ENCODE assay signal across 24 cellular contexts in genomic region chrX:78168065-78168464, GRCh38. TPM values are rescaled to one million over a fixed set of nuclear protein-coding genes. Genes with fewer than 3 reads are reported as not detected.
DNase-seq lines count a peak whose midpoint lies in the region; ATAC-seq, FAIRE-seq and TF ChIP-seq lines count a peak whose summit lies in the region.
"Had no signal": no experiment of that assay in that cellular context is flagged by ENCODE, and none has a peak within 500 bp of the region (broad histone marks: within the 10 kb centered on the region; RNA-seq: fewer than 3 reads in every experiment).

No MANE protein-coding gene starts in this region.

- H2AFZ ChIP-seq in mammary epithelial cell (ENCODE audit: low read depth, low read length), result no peak overlapping the region

- CTCF ChIA-PET in mammary epithelial cell (lab: Charles Lee; ENCODE audit: low non-redundant PET), result no interaction called here

- intact Hi-C loops in mammary epithelial cell (cut with micrococcal nuclease), result no loop called here

- dilution Hi-C loops in mammary epithelial cell (cut with HindIII; ENCODE audit: low sequenced_read_pairs), result no loop called here

- H3K27me3 Mint-ChIP-seq in activated T-cell treated with anti-CD3 and anti-CD28 coated beads, Interleukin-2, amount 50 U/mL, for 72 hours (ENCODE audit: low read depth), result peaks cover under 1% of the 10 kb centered on the region
- H3K27me3 Mint-ChIP-seq in naive thymus-derived CD8-positive, alpha-beta T cell, result no peaks in the 10 kb centered on the region
- H3K27me3 Mint-ChIP-seq: memory B cell had no signal

- BruUV-seq in mammary epithelial cell (replicated peaks; lab: Mats Ljungman, UMichigan), result no TSS peak

- no peak overlapping the region for H3K4me2 ChIP-seq in mammary epithelial cell (ENCODE audit: insufficient read depth, low read depth, low read length)

- POLR2A ChIA-PET in naive thymus-derived CD8-positive, alpha-beta T cell (lab: Charles Lee), result no interaction called here

- H3K4me1 Mint-ChIP-seq in activated T-cell treated with anti-CD3 and anti-CD28 coated beads, Interleukin-2, amount 50 U/mL, for 72 hours (ENCODE audit: low read depth), result peaks cover 8% of the 10 kb centered on the region
- peaks cover 0 to 8% (median under 1%) of the 10 kb centered on the region in 4 donors for H3K4me1 Mint-ChIP-seq in naive thymus-derived CD8-positive, alpha-beta T cell
- H3K4me1 Mint-ChIP-seq: memory B cell had no signal

- H3K27ac Mint-ChIP-seq in activated T-cell treated with anti-CD3 and anti-CD28 coated beads, Interleukin-2, amount 50 U/mL, for 72 hours, result no peak overlapping the region
- H3K27ac Mint-ChIP-seq in naive thymus-derived CD8-positive, alpha-beta T cell, result peak overlapping the region in 4 of 10 donors; percentile 15 to 68 (median 41)
- H3K27ac Mint-ChIP-seq: memory B cell had no signal

- H3K27me3 ChIP-seq in mammary epithelial cell (ENCODE audit: insufficient read depth, low read length), result no peaks in the 10 kb centered on the region
- H3K27me3 ChIP-seq: cardiac muscle cell, sigmoid colon, SJSA1 had no signal

- no peaks in the 10 kb centered on the region for H3K36me3 Mint-ChIP-seq in activated T-cell treated with anti-CD3 and anti-CD28 coated beads, Interleukin-2, amount 50 U/mL, for 72 hours (ENCODE audit: insufficient read depth in 2 of 2)
- no peaks in the 10 kb centered on the region for H3K36me3 Mint-ChIP-seq in naive thymus-derived CD8-positive, alpha-beta T cell
- H3K36me3 Mint-ChIP-seq: memory B cell had no signal

- H3K9me3 ChIP-seq in mammary epithelial cell (replicated peaks; ENCODE audit: insufficient read depth, low read length), result no peaks in the 10 kb centered on the region
- H3K9me3 ChIP-seq: heart left ventricle, sigmoid colon, SJSA1, tibial nerve had no signal

- no peak overlapping the region for H3K4me3 Mint-ChIP-seq in activated T-cell treated with anti-CD3 and anti-CD28 coated beads, Interleukin-2, amount 50 U/mL, for 72 hours
- H3K4me3 Mint-ChIP-seq in naive thymus-derived CD8-positive, alpha-beta T cell, result no peak overlapping the region
- H3K4me3 Mint-ChIP-seq: memory B cell had no signal

- peak; percentile 67 to 72 for ATAC-seq in activated T-cell treated with anti-CD3 and anti-CD28 coated beads, Interleukin-2, amount 50 U/mL, for 72 hours (replicated peaks in 1 of 2)
- no peak for ATAC-seq in naive thymus-derived CD8-positive, alpha-beta T cell
- ATAC-seq: heart left ventricle, left colon had no signal

- no peak overlapping the region for H3K9ac ChIP-seq in mammary epithelial cell (ENCODE audit: insufficient read depth, low read length)

- no peak overlapping the region for H3K4me3 ChIP-seq in mammary epithelial cell (replicated peaks in 1 of 3; ENCODE audit: insufficient read depth in 1 of 3, low read depth in 2 of 3, low read length in 3 of 3)
- H3K4me3 ChIP-seq: cardiac muscle cell, heart left ventricle, sigmoid colon, SJSA1, tibial nerve had no signal

- in situ Hi-C loops in mammary epithelial cell (cut with MboI; ENCODE audit: low sequenced_read_pairs in 2 of 2), result no loop called here

- no peaks in the 10 kb centered on the region for H3K4me1 ChIP-seq in mammary epithelial cell (ENCODE audit: insufficient read depth, low read length)
- H3K4me1 ChIP-seq: heart left ventricle, sigmoid colon, SJSA1, tibial nerve had no signal

- TF ChIP-seq CTCF in mammary epithelial cell (conservative IDR thresholded peaks at IDR 0.05 in 1 of 2, IDR thresholded peaks at IDR 0.05 in 1 of 2; ENCODE audit: extremely low read depth in 1 of 2, insufficient read depth in 1 of 2, low read depth in 1 of 2, low read length in 2 of 2), result no peak

- no peaks in the 10 kb centered on the region for H4K20me1 ChIP-seq in mammary epithelial cell (ENCODE audit: insufficient read depth, low read length)

- no peaks in the 10 kb centered on the region for H3K9me3 Mint-ChIP-seq in activated T-cell treated with anti-CD3 and anti-CD28 coated beads, Interleukin-2, amount 50 U/mL, for 72 hours
- no peaks in the 10 kb centered on the region for H3K9me3 Mint-ChIP-seq in naive thymus-derived CD8-positive, alpha-beta T cell
- H3K9me3 Mint-ChIP-seq: memory B cell had no signal

- no peak for FAIRE-seq in frontal cortex (lab: Jason Lieb, UNC)
- FAIRE-seq: endometrium had no signal

- no peak overlapping the region for H3K27ac ChIP-seq in mammary epithelial cell (ENCODE audit: insufficient read depth, low read depth, low read length)
- H3K27ac ChIP-seq: C4-2B, cardiac muscle cell, heart left ventricle, HL-60, sigmoid colon, SJSA1, tibial nerve had no signal

- DNase-seq in activated T-cell treated with anti-CD3 and anti-CD28 coated beads, Interleukin-2, amount 50 U/mL, for 72 hours, result no peak
- DNase-seq in activated T-cell treated with anti-CD3 and anti-CD28 coated beads for 4 hours (no peak), LHCN-M2 (ENCODE audit: low read depth) (peak; percentile 0), mammary epithelial cell (peak; percentile 16), kidney tubule cell (ENCODE audit: low spot score) (peak; percentile 7), frontal cortex (ENCODE audit: low spot score in 2 of 2) (no peak)
- DNase-seq in naive thymus-derived CD8-positive, alpha-beta T cell, result no peak
- DNase-seq in NK-92 treated with Interleukin-12 subunit alpha and Interleukin-12 subunit beta, amount 100 ng/mL, for 24 hours (lab: John Stamatoyannopoulos, UW), result no peak
- DNase-seq: activated CD4-positive, alpha-beta T cell treated with anti-CD3 and anti-CD28 coated beads for 48 hours; activated CD8-positive, alpha-beta memory T cell treated with anti-CD3 and anti-CD28 coated beads, Interleukin-2, amount 50 U/mL, for 48 hours; activated gamma-delta T cell; heart left ventricle; IMR-90; left colon; NCI-H1436; NCI-H524; sigmoid colon had no signal

- H3K79me2 ChIP-seq in mammary epithelial cell (ENCODE audit: insufficient read depth, low read length), result no peaks in the 10 kb centered on the region

- no peaks in the 10 kb centered on the region for H3K36me3 ChIP-seq in mammary epithelial cell (ENCODE audit: insufficient read depth, low read length)
- H3K36me3 ChIP-seq: cardiac muscle cell, heart left ventricle, sigmoid colon, SJSA1, tibial nerve had no signal

RNA-seq across cellular contexts. Expression of gene TAF9B, which starts 28.6 kb away (rescaled TPM):
- total RNA-seq in activated T-cell treated with anti-CD3 and anti-CD28 coated beads, Interleukin-2, amount 50 U/mL, for 72 hours, result 10 to 100 TPM; 19.9 to 30.6 TPM
- total RNA-seq in LHCN-M2 (2014; rRNA removed) (27.6 and 40.6 TPM in 2 replicates), mammary epithelial cell (10 to 100 TPM in 1 of 2 donors, 1 to 10 TPM in 1; 9.0 to 18.2 TPM), frontal cortex (46.1 TPM)
- 10.9 TPM for polyA plus RNA-seq in LHCN-M2 (2012)
- 8.9 TPM for polyA plus RNA-seq in mammary epithelial cell
- polyA minus RNA-seq in mammary epithelial cell, result 18.2 TPM
- total RNA-seq in naive thymus-derived CD8-positive, alpha-beta T cell, result 10 to 100 TPM; 14.7 to 16.5 TPM
- polyA plus RNA-seq in naive thymus-derived CD8-positive, alpha-beta T cell, result 10 to 100 TPM; 17.0 to 21.4 (median 19.1) TPM

Comparison
In these comparisons a context has a peak if more than half of its experiments do, and no peak if none do; other contexts are left out.
1. ATAC-seq: peak in activated T-cell treated with anti-CD3 and anti-CD28 coated beads, Interleukin-2, amount 50 U/mL, for 72 hours (2 of 2); none in naive thymus-derived CD8-positive, alpha-beta T cell (0 of 2).
2. DNase-seq: peak in LHCN-M2 (single experiment), mammary epithelial cell (single experiment) and kidney tubule cell (single experiment); none in activated T-cell treated with anti-CD3 and anti-CD28 coated beads, Interleukin-2, amount 50 U/mL, for 72 hours (0 of 2), activated T-cell treated with anti-CD3 and anti-CD28 coated beads for 4 hours (single experiment), frontal cortex (0 of 2), naive thymus-derived CD8-positive, alpha-beta T cell (0 of 10) and NK-92 treated with Interleukin-12 subunit alpha and Interleukin-12 subunit beta, amount 100 ng/mL, for 24 hours (single experiment).